In the genomic region with DNA sequence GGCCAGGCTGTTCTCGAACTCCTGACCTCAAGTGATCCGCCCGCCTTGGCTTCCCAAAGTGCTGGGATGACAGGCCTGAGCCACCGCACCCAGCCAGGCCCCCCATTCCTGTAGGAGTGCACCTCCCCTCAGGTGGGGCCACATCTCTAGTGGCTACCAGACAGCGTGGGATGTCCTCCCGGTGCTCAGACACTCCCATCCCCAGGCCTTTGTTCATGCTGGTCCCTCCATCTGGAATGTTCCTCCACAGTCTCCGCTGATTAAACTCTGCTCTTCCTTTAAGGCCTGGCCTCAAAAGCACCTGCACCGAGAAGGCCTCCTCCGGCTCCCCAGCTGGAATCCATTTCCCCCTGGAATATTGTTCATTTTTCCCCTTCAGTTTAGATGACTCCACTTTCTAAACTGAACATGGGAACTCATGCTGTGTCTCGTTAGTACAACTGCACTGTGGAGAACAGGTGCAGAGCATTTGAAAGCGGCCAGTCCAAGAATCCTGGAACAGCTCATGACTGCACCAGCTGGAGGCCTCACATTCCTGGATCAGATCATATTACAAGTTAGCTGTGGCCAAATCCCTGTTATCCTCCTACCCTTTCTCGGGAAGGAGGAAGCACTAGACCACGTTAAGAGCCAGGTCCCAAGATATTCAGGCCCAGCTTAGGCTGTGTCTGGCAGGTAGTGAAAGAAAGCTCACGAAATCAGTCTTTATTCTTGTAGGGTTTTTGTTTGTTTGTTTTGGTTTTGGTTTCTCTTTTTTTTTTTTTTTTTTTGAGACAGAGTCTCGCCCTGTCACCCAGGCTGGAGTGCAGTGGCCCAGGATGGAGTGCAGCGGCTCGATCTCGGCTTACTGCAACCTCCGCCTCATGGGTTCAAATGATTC, we compare ENCODE assay signal across 8 cellular contexts. TPM values are rescaled to one million over a fixed set of nuclear protein-coding genes. Genes with fewer than 3 reads are reported as not detected.
DNase-seq lines count a peak whose midpoint lies in the region; ATAC-seq and TF ChIP-seq lines count a peak whose summit lies in the region.

No MANE protein-coding gene starts in this region.

- peak; percentile 92 for ATAC-seq in mucosa of descending colon
- ATAC-seq in HG03196 (IDR thresholded peaks at IDR 0.05; ENCODE audit: unreplicated experiment) = no peak
- ATAC-seq in HG03442 (IDR thresholded peaks at IDR 0.05; ENCODE audit: unreplicated experiment) = no peak

- H3K36me3 ChIP-seq in mucosa of descending colon (ENCODE audit: low read depth) = no peaks in the 10 kb centered on the region

- no peak for TF ChIP-seq CTCF in mucosa of descending colon (IDR thresholded peaks at IDR 0.05)

- no peaks in the 10 kb centered on the region for H3K4me1 ChIP-seq in mucosa of descending colon (ENCODE audit: low read depth)

- H3K4me3 ChIP-seq in mucosa of descending colon = no peak overlapping the region

- DNase-seq in H4 (ENCODE audit: low spot score) (peak; percentile 81), NCI-H510A treated with DMSO at 0.1 percent for 48 hours (lab: John Stamatoyannopoulos, UW) (peak; percentile 95), ecto neural progenitor cell (ENCODE audit: low spot score) (peak; percentile 76), mucosa of descending colon (no peak), NCI-H1048 (lab: John Stamatoyannopoulos, UW) (no peak)
- DNase-seq in activated naive CD4-positive, alpha-beta T cell (lab: John Stamatoyannopoulos, UW) = no peak

- no peaks in the 10 kb centered on the region for H3K9me3 ChIP-seq in mucosa of descending colon

- intact Hi-C loops in mucosa of descending colon (cut with DNase I, micrococcal nuclease) = no loop called here

RNA-seq across cellular contexts. Expression of gene PRRC2B, which starts 10.8 kb away (rescaled TPM):
- total RNA-seq in H4 (2014; rRNA removed; shearing (Covaris generic)) = 26.2 and 33.1 TPM in 2 replicates
- 100 to 1,000 TPM; 105 to 175 (median 113) TPM for total RNA-seq in mucosa of descending colon

Comparison
In these comparisons a context has a peak if more than half of its experiments do, and no peak if none do; other contexts are left out.
1. DNase-seq: peak in H4 (single experiment), NCI-H510A treated with DMSO at 0.1 percent for 48 hours (single experiment) and ecto neural progenitor cell (single experiment); none in mucosa of descending colon (0 of 3), NCI-H1048 (single experiment) and activated naive CD4-positive, alpha-beta T cell (0 of 4).